9 cellular contexts compared by ENCODE assay signal in the genomic region with DNA sequence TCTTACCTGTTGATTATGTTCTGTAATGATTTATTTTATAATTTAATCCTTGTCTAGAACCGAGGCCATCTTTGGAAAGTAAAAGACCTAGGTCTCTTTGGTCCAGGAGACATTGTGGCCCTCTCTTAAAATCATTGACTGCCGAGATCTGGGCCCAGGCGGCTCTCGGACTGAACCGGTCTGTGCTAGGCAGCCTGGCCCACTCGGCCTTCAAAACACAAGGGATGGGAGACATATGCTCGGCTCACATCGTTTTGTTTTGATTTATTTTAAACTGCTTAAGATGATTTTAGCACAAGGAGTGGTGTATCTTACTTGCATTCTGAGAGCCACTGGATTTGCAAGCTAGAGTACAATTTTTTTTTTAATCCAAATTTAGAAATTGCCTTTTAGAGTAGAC.
A peak's percentile ranks its signal among the peaks of the same experiment; 100 is the strongest.
DNase-seq lines count a peak whose midpoint lies in the region; ATAC-seq and TF ChIP-seq lines count a peak whose summit lies in the region.
"Had no signal": no experiment of that assay in that cellular context is flagged by ENCODE, and none has a peak within 500 bp of the region (broad histone marks: within the 10 kb centered on the region; RNA-seq: fewer than 3 reads in every experiment).

No MANE protein-coding gene starts in this region.

- H2BK5ac ChIP-seq in mesenchymal stem cell (ENCODE audit: low read depth, low read length, poor library complexity, severe bottlenecking): no peak overlapping the region

- no peak overlapping the region for H3K4ac ChIP-seq in mesenchymal stem cell (ENCODE audit: low read depth in 1 of 2, low read length in 2 of 2)

- peaks cover 6% of the 10 kb centered on the region; the same call in 1 of the 2 replicates for H3F3A ChIP-seq in GM23338 (replicated peaks; ENCODE audit: low read depth)

- H2BK15ac ChIP-seq in mesenchymal stem cell (ENCODE audit: low read depth, poor library complexity, severe bottlenecking): no peak overlapping the region

- H3K9me2 ChIP-seq in GM23338 (ENCODE audit: insufficient read depth): no peaks in the 10 kb centered on the region

- no peak overlapping the region for H4K91ac ChIP-seq in mesenchymal stem cell (ENCODE audit: low read length)

- no peak overlapping the region for H3K4me2 ChIP-seq in mesenchymal stem cell (ENCODE audit: low read length, poor library complexity, severe bottlenecking)
- H3K4me2 ChIP-seq in GM23338: no peak overlapping the region

- no peak overlapping the region for H3K4me3 ChIP-seq in body of pancreas
- H3K4me3 ChIP-seq in mesenchymal stem cell (ENCODE audit: insufficient read depth in 1 of 2, low read depth in 1 of 2, low read length in 2 of 2): peak overlapping the region in 1 of 2 experiments; percentile 87
- no peak overlapping the region for H3K4me3 ChIP-seq in urinary bladder (ENCODE audit: low read depth, low read length)
- no peak overlapping the region for H3K4me3 ChIP-seq in GM23338

- TF ChIP-seq CTCF in body of pancreas (IDR thresholded peaks at IDR 0.05) (no peak), GM10248 (IDR thresholded peaks at IDR 0.05; ENCODE audit: control extremely low read depth, extremely low read depth, low read depth, missing control alignments) (no peak), GM23338 (conservative IDR thresholded peaks at IDR 0.05; ENCODE audit: low read depth in 2 of 2) (no peak)

- CTCF ChIA-PET in GM10248 (lab: Yijun Ruan, JAX): no interaction called here

- H3K27me3 ChIP-seq in body of pancreas (no peaks in the 10 kb centered on the region), mesenchymal stem cell (ENCODE audit: control insufficient read depth in 1 of 2, insufficient read depth in 1 of 2, low read length in 2 of 2) (no peaks in the 10 kb centered on the region), GM23338 (ENCODE audit: insufficient read depth) (peaks cover 27% of the 10 kb centered on the region)

- H3K23ac ChIP-seq in mesenchymal stem cell (ENCODE audit: low read length in 2 of 2): no peak overlapping the region

- DNase-seq in activated T-cell treated with anti-CD3 and anti-CD28 coated beads, Interleukin-2, amount 50 U/mL, for 72 hours: no peak
- DNase-seq in activated T-cell treated with anti-CD3 and anti-CD28 coated beads, Interleukin-2, amount 50 U/mL, for 4 hours: no peak
- peak; percentile 24 to 59 (median 39) for DNase-seq in body of pancreas
- DNase-seq in mesenchymal stem cell: no peak
- DNase-seq in GM10248 (ENCODE audit: extremely low spot score): no peak
- no peak for DNase-seq in GM23338 (ENCODE audit: low spot score)
- no peak for DNase-seq in NCI-H2171 treated with DMSO at 0.1 percent for 48 hours (lab: John Stamatoyannopoulos, UW)
- DNase-seq: NCI-H524 treated with DMSO at 0.1 percent for 48 hours had no signal

- TF ChIP-seq POLR2A in body of pancreas (IDR thresholded peaks at IDR 0.05): no peak

- H3K14ac ChIP-seq in mesenchymal stem cell (ENCODE audit: low read length in 2 of 2): no peak overlapping the region

- no peak overlapping the region for H3K18ac ChIP-seq in mesenchymal stem cell (ENCODE audit: low read depth in 1 of 2, low read length in 2 of 2)

- H3K4me1 Mint-ChIP-seq in activated T-cell treated with anti-CD3 and anti-CD28 coated beads, Interleukin-2, amount 50 U/mL, for 72 hours (ENCODE audit: low read depth): peaks cover 50% of the 10 kb centered on the region
- H3K4me1 Mint-ChIP-seq in activated T-cell treated with anti-CD3 and anti-CD28 coated beads, Interleukin-2, amount 50 U/mL, for 4 hours (ENCODE audit: low read depth): peaks cover 54% of the 10 kb centered on the region
- peaks cover 7% of the 10 kb centered on the region for H3K4me1 Mint-ChIP-seq in GM23338

- no peak for ATAC-seq in activated T-cell treated with anti-CD3 and anti-CD28 coated beads, Interleukin-2, amount 50 U/mL, for 72 hours (replicated peaks in 1 of 2)
- no peak for ATAC-seq in activated T-cell treated with anti-CD3 and anti-CD28 coated beads, Interleukin-2, amount 50 U/mL, for 4 hours
- ATAC-seq in body of pancreas (no peak), GM23338 (no peak)

- whole genome bisulfite sequencing in body of pancreas, 2 donors: 22 to 23% methylated on average over 8 of the region's 8 CpGs
- WGBS in mesenchymal stem cell: 93% methylated on average over 8 of the region's 8 CpGs
- 24% methylated on average over 8 of the region's 8 CpGs for WGBS in urinary bladder

- no peak overlapping the region for H2AFZ ChIP-seq in mesenchymal stem cell (ENCODE audit: low read depth, low read length)
- no peak overlapping the region for H2AFZ ChIP-seq in GM23338

- no peak overlapping the region for H2BK12ac ChIP-seq in mesenchymal stem cell (ENCODE audit: low read length in 2 of 2)

- intact Hi-C loops in body of pancreas (cut with DNase I): no loop called here

- H4K20me1 ChIP-seq in GM23338 (replicated peaks; ENCODE audit: insufficient read depth): no peaks in the 10 kb centered on the region

- H3K4me1 ChIP-seq in body of pancreas: peaks cover 82% of the 10 kb centered on the region
- H3K4me1 ChIP-seq in mesenchymal stem cell (ENCODE audit: control insufficient read depth, insufficient read depth, low read depth, low read length): peaks cover 31% of the 10 kb centered on the region
- no peaks in the 10 kb centered on the region for H3K4me1 ChIP-seq in urinary bladder (ENCODE audit: insufficient read depth)
- peaks cover 14% of the 10 kb centered on the region for H3K4me1 ChIP-seq in GM23338 (ENCODE audit: insufficient read depth)

- no peaks in the 10 kb centered on the region for H3K79me2 ChIP-seq in GM23338 (replicated peaks; ENCODE audit: insufficient read depth)

- no peaks in the 10 kb centered on the region for H3K9me3 Mint-ChIP-seq in activated T-cell treated with anti-CD3 and anti-CD28 coated beads, Interleukin-2, amount 50 U/mL, for 72 hours
- no peaks in the 10 kb centered on the region for H3K9me3 Mint-ChIP-seq in activated T-cell treated with anti-CD3 and anti-CD28 coated beads, Interleukin-2, amount 50 U/mL, for 4 hours
- no peaks in the 10 kb centered on the region; the same call in 2 of the 3 replicates for H3K9me3 Mint-ChIP-seq in GM23338

- H3K9ac ChIP-seq in mesenchymal stem cell (ENCODE audit: low read length): peak overlapping the region; percentile 95

- peaks cover 0 to 2% of the 10 kb centered on the region in 2 donors for H3K36me3 Mint-ChIP-seq in activated T-cell treated with anti-CD3 and anti-CD28 coated beads, Interleukin-2, amount 50 U/mL, for 72 hours (ENCODE audit: insufficient read depth in 2 of 2)
- no peaks in the 10 kb centered on the region for H3K36me3 Mint-ChIP-seq in activated T-cell treated with anti-CD3 and anti-CD28 coated beads, Interleukin-2, amount 50 U/mL, for 4 hours (ENCODE audit: insufficient read depth)
- H3K36me3 Mint-ChIP-seq in GM23338 (ENCODE audit: low read depth): no peaks in the 10 kb centered on the region

- no peak overlapping the region for H2BK120ac ChIP-seq in mesenchymal stem cell (ENCODE audit: low read depth, low read length)

- H3K27me3 Mint-ChIP-seq in activated T-cell treated with anti-CD3 and anti-CD28 coated beads, Interleukin-2, amount 50 U/mL, for 72 hours (ENCODE audit: low read depth): no peaks in the 10 kb centered on the region
- no peaks in the 10 kb centered on the region for H3K27me3 Mint-ChIP-seq in activated T-cell treated with anti-CD3 and anti-CD28 coated beads, Interleukin-2, amount 50 U/mL, for 4 hours (ENCODE audit: low read depth)
- peaks cover 10% of the 10 kb centered on the region for H3K27me3 Mint-ChIP-seq in GM23338 (ENCODE audit: insufficient read depth, low read depth, poor library complexity)

- peak overlapping the region; percentile 71 to 85 for H3K4me3 Mint-ChIP-seq in activated T-cell treated with anti-CD3 and anti-CD28 coated beads, Interleukin-2, amount 50 U/mL, for 72 hours
- no peak overlapping the region for H3K4me3 Mint-ChIP-seq in activated T-cell treated with anti-CD3 and anti-CD28 coated beads, Interleukin-2, amount 50 U/mL, for 4 hours
- no peak overlapping the region for H3K4me3 Mint-ChIP-seq in GM23338

- no peaks in the 10 kb centered on the region for H3K36me3 ChIP-seq in body of pancreas (replicated peaks in 1 of 2; ENCODE audit: insufficient read depth in 1 of 2, low read depth in 2 of 2)
- H3K36me3 ChIP-seq in mesenchymal stem cell (ENCODE audit: control insufficient read depth in 1 of 2, insufficient read depth in 2 of 2, low read depth in 1 of 2, low read length in 2 of 2): peaks cover 2 to 23% of the 10 kb centered on the region in 2 experiments
- H3K36me3 ChIP-seq in urinary bladder (ENCODE audit: insufficient read depth): no peaks in the 10 kb centered on the region
- no peaks in the 10 kb centered on the region for H3K36me3 ChIP-seq in GM23338 (ENCODE audit: insufficient read depth)

- H4K8ac ChIP-seq in mesenchymal stem cell (ENCODE audit: low read length): no peak overlapping the region

- H3K27ac ChIP-seq in body of pancreas: peak overlapping the region; percentile 68 to 100 (median 98)
- no peak overlapping the region for H3K27ac ChIP-seq in mesenchymal stem cell (ENCODE audit: low read length, poor library complexity, severe bottlenecking)
- H3K27ac ChIP-seq in urinary bladder (ENCODE audit: low read depth): peak overlapping the region; percentile 68
- no peak overlapping the region for H3K27ac ChIP-seq in GM23338 (ENCODE audit: low read depth)

- peaks cover 33% of the 10 kb centered on the region for H3K79me1 ChIP-seq in mesenchymal stem cell (replicated peaks; ENCODE audit: low read length, poor library complexity, severe bottlenecking)

- H3K9me3 ChIP-seq in body of pancreas (no peaks in the 10 kb centered on the region), mesenchymal stem cell (ENCODE audit: control insufficient read depth, low read length) (no peaks in the 10 kb centered on the region)

- no peak overlapping the region for H2AK5ac ChIP-seq in mesenchymal stem cell (ENCODE audit: low read length, severe bottlenecking)

- peak overlapping the region; percentile 95 for H3K27ac Mint-ChIP-seq in activated T-cell treated with anti-CD3 and anti-CD28 coated beads, Interleukin-2, amount 50 U/mL, for 72 hours
- no peak overlapping the region for H3K27ac Mint-ChIP-seq in GM23338

- POLR2A ChIA-PET in GM10248 (lab: Yijun Ruan, JAX): no interaction called here

TF ChIP-seq in GM23338, 12 proteins besides CTCF, POLR2A, EP300 and RAD21 (continues in another document):
- TF ChIP-seq CREB1 (CRISPR knock-in tag; IDR thresholded peaks at IDR 0.05; ENCODE audit: low read depth): no peak
- no peak for TF ChIP-seq EZH2phosphoT487 (IDR thresholded peaks at IDR 0.05; ENCODE audit: unreplicated experiment)
- no peak for TF ChIP-seq EZH2 (IDR thresholded peaks at IDR 0.05; ENCODE audit: low read depth, unreplicated experiment)

Comparison
In these comparisons a context has a peak if more than half of its experiments do, and no peak if none do; other contexts are left out.
1. H3K4me3 Mint-ChIP-seq: peak in activated T-cell treated with anti-CD3 and anti-CD28 coated beads, Interleukin-2, amount 50 U/mL, for 72 hours (2 of 2); none in activated T-cell treated with anti-CD3 and anti-CD28 coated beads, Interleukin-2, amount 50 U/mL, for 4 hours (single experiment) and GM23338 (single experiment).
2. DNase-seq: peak in body of pancreas (4 of 4); none in activated T-cell treated with anti-CD3 and anti-CD28 coated beads, Interleukin-2, amount 50 U/mL, for 72 hours (0 of 2), activated T-cell treated with anti-CD3 and anti-CD28 coated beads, Interleukin-2, amount 50 U/mL, for 4 hours (single experiment), mesenchymal stem cell (single experiment), GM10248 (single experiment), GM23338 (single experiment) and NCI-H2171 treated with DMSO at 0.1 percent for 48 hours (single experiment).
3. H3K27ac ChIP-seq: peak in body of pancreas (4 of 4) and urinary bladder (single experiment); none in mesenchymal stem cell (single experiment) and GM23338 (single experiment).